8 cellular contexts compared by ENCODE assay signal in genomic region chr19:40549007-40549708, GRCh38. TPM values are rescaled to one million over a fixed set of nuclear protein-coding genes. Genes with fewer than 3 reads are reported as not detected.
DNase-seq lines count a peak whose midpoint lies in the region; ATAC-seq, FAIRE-seq and TF ChIP-seq lines count a peak whose summit lies in the region.

No MANE protein-coding gene starts in this region.

- H3K36me3 ChIP-seq in MM.1S (replicated peaks; ENCODE audit: insufficient read depth, low read length) (no peaks in the 10 kb centered on the region), bronchial epithelial cell (ENCODE audit: control insufficient read depth, insufficient read depth, low read length) (no peaks in the 10 kb centered on the region), right lobe of liver (no peaks in the 10 kb centered on the region)

- no peaks in the 10 kb centered on the region for H3K36me3 Mint-ChIP-seq in activated B cell treated with CpG ODN at 0.5 μM for 24 hours (ENCODE audit: low read depth)

- 0 out of 2 replicates have a peak overlapping the region, but pooled peaks have one; percentile 23 for H3K4me3 ChIP-seq in MM.1S (ENCODE audit: low read length)
- H3K4me3 ChIP-seq in bronchial epithelial cell (ENCODE audit: low read depth, low read length), result no peak overlapping the region
- no peak overlapping the region for H3K4me3 ChIP-seq in right lobe of liver

- no peak overlapping the region for H3K4me3 Mint-ChIP-seq in activated B cell treated with CpG ODN at 0.5 μM for 24 hours

- no peak overlapping the region for H2AFZ ChIP-seq in MM.1S (ENCODE audit: low read length)

- TF ChIP-seq POLR2A in right lobe of liver (IDR thresholded peaks at IDR 0.05), result no peak

- ATAC-seq in activated B cell treated with CpG ODN at 0.5 μM for 24 hours (ENCODE audit: low read depth) (peak; percentile 85), right lobe of liver (peak; percentile 62 to 83 (median 77)), HG03095 (IDR thresholded peaks at IDR 0.05; ENCODE audit: unreplicated experiment) (no peak)

- no peak overlapping the region for H3K27ac ChIP-seq in MM.1S (ENCODE audit: low read length)
- no peak overlapping the region for H3K27ac ChIP-seq in right lobe of liver

- CTCF ChIA-PET in activated B cell treated with CpG ODN at 0.5 μM for 24 hours (lab: Charles Lee), result interaction anchor here (0.5 to 3.2 kb wide), 13 partner anchors 15 to 409 kb away, joined by 3 to 20 read pairs (median 3); no protein-coding TSS in a partner anchor

- no peaks in the 10 kb centered on the region for H3K9me3 ChIP-seq in MM.1S (replicated peaks; ENCODE audit: insufficient read depth, low read length)
- H3K9me3 ChIP-seq in right lobe of liver, result no peaks in the 10 kb centered on the region

- no peaks in the 10 kb centered on the region for H4K20me1 ChIP-seq in MM.1S (ENCODE audit: insufficient read depth, low read length)

- H3K27me3 ChIP-seq in MM.1S (replicated peaks; ENCODE audit: insufficient read depth, low read length), result peaks cover 37% of the 10 kb centered on the region
- no peaks in the 10 kb centered on the region for H3K27me3 ChIP-seq in bronchial epithelial cell (ENCODE audit: control insufficient read depth, insufficient read depth, low read length)
- no peaks in the 10 kb centered on the region for H3K27me3 ChIP-seq in right lobe of liver

- H3K27ac Mint-ChIP-seq in activated B cell treated with CpG ODN at 0.5 μM for 24 hours, result no peak overlapping the region

- peak overlapping the region; percentile 40; the same call in 1 of the 2 replicates for H3K4me2 ChIP-seq in MM.1S (ENCODE audit: low read depth, low read length)

- H3F3A ChIP-seq in MM.1S (ENCODE audit: insufficient read depth, low read length), result no peaks in the 10 kb centered on the region

- H3K4me1 ChIP-seq in MM.1S (ENCODE audit: low read length) (no peaks in the 10 kb centered on the region), right lobe of liver (no peaks in the 10 kb centered on the region)

- peaks cover 38% of the 10 kb centered on the region for H3K27me3 Mint-ChIP-seq in activated B cell treated with CpG ODN at 0.5 μM for 24 hours

- H3K9me2 ChIP-seq in MM.1S (replicated peaks; ENCODE audit: insufficient read depth, low read length), result no peaks in the 10 kb centered on the region

- H3K9ac ChIP-seq in MM.1S (ENCODE audit: low read length), result no peak overlapping the region

- H3K9me3 Mint-ChIP-seq in activated B cell treated with CpG ODN at 0.5 μM for 24 hours, result peaks cover 2% of the 10 kb centered on the region

- TF ChIP-seq CTCF in MM.1S (IDR thresholded peaks at IDR 0.05; ENCODE audit: low read length) (peak; percentile 42), activated B cell treated with CpG ODN at 0.5 μM for 24 hours (IDR thresholded peaks at IDR 0.05) (no peak), bronchial epithelial cell (IDR thresholded peaks at IDR 0.05; ENCODE audit: insufficient read depth, low read length, severe bottlenecking) (peak; percentile 70), right lobe of liver (IDR thresholded peaks at IDR 0.05) (peak; percentile 31 to 46 (median 36))

- FAIRE-seq in bronchial epithelial cell (lab: Jason Lieb, UNC), result no peak

- H3K79me2 ChIP-seq in MM.1S (ENCODE audit: low read length), result no peaks in the 10 kb centered on the region

- POLR2A ChIA-PET in activated B cell treated with CpG ODN at 0.5 μM for 24 hours (lab: Charles Lee), result interaction anchor here (1.1 to 1.2 kb wide), 2 partner anchors 18 to 49 kb away, joined by 3 to 4 read pairs; no protein-coding TSS in a partner anchor

- 9% methylated on average over 13 of the region's 43 CpGs for WGBS in right lobe of liver (ENCODE audit: insufficient coverage, low coverage, low lambda C conversion rate, missing lambda C conversion rate)

- intact Hi-C loops in activated B cell treated with CpG ODN at 0.5 μM for 24 hours (cut with micrococcal nuclease) (loop anchor here (1.0 kb wide), 3 partner anchors 21 to 85 kb away; no protein-coding TSS in a partner anchor), right lobe of liver (cut with DNase I) (no loop called here)

- peaks cover 7% of the 10 kb centered on the region for H3K4me1 Mint-ChIP-seq in activated B cell treated with CpG ODN at 0.5 μM for 24 hours

- DNase-seq in DMS153 (lab: John Stamatoyannopoulos, UW) (peak; percentile 10), MM.1S (peak; percentile 60), activated B cell treated with CpG ODN at 0.5 μM for 24 hours (peak; percentile 52), bronchial epithelial cell (ENCODE audit: low read depth) (peak; percentile 31), right lobe of liver (peak in 1 of 3 donors; percentile 66), DMS79 (lab: John Stamatoyannopoulos, UW) (no peak)
- DNase-seq in stimulated activated CD8-positive, alpha-beta memory T cell treated with anti-CD3 and anti-CD28 coated beads, Interleukin-2, amount 100 ng/mL, for 1 hour (ENCODE audit: low read depth in 2 of 2), result peak; percentile 26 to 58

RNA-seq across cellular contexts. Expression of gene SHKBP1, which starts 27.5 kb away (rescaled TPM):
- 184 and 213 TPM in 2 replicates for total RNA-seq in activated B cell treated with CpG ODN at 0.5 μM for 24 hours
- total RNA-seq in bronchial epithelial cell, result 29.2 and 29.4 TPM in 2 replicates
- total RNA-seq in right lobe of liver, result 10 to 100 TPM; 16.1 to 29.0 (median 22.4) TPM

RNA-seq across cellular contexts. Expression of gene LTBP4, which starts 52.0 kb away (rescaled TPM):
- total RNA-seq in activated B cell treated with CpG ODN at 0.5 μM for 24 hours (57.2 and 75.1 TPM in 2 replicates), bronchial epithelial cell (20.7 and 21.6 TPM in 2 replicates), right lobe of liver (10 to 100 TPM; 19.3 to 40.8 (median 34.4) TPM)
